Comparison of ENCODE assay signal across 8 cellular contexts in the genomic region with DNA sequence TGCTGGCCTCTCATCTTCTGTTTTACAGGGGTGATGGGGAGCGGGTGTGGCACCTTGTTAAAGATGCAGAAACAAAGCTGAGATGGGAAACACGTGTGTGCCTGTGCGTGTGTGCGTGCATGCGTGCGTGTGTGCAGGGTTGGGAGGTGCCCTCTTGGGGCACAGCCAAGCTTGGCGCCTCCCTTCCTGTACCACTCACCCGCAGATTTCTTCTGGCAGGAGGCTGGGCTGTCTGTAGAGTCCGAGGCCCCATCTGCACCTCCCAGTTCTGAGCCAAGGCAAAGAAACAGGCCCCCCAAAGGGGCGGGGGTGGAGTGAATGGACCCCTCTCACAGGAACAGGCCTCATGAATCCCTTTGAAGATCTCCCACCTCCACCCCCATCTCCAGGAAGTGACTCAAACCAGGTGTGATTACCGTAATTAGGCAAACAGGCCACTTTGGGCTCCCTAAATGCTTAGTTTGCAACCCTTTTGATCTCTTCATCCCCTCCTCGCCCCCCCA. TPM values are rescaled to one million over a fixed set of nuclear protein-coding genes. Genes with fewer than 3 reads are reported as not detected.
A peak's percentile ranks its signal among the peaks of the same experiment; 100 is the strongest.
DNase-seq lines count a peak whose midpoint lies in the region; ATAC-seq and TF ChIP-seq lines count a peak whose summit lies in the region.

No MANE protein-coding gene starts in this region.

- intact Hi-C loops in sciatic nerve (cut with DNase I) = no loop called here

- H3K79me2 ChIP-seq in SK-N-SH (ENCODE audit: insufficient read depth) = no peaks in the 10 kb centered on the region

- TF ChIP-seq EP300 in SK-N-SH (IDR thresholded peaks at IDR 0.05; ENCODE audit: borderline replicate concordance in 1 of 2, low read depth in 1 of 2, low read length in 1 of 2) = no peak

- H3K27me3 ChIP-seq in SK-N-SH (ENCODE audit: insufficient read depth) = no peaks in the 10 kb centered on the region

- H3K36me3 Mint-ChIP-seq in activated naive CD4-positive, alpha-beta T cell treated with anti-CD3 and anti-CD28 coated beads, Interleukin-2, amount 50 U/mL, for 24 hours = no peaks in the 10 kb centered on the region

- CTCF ChIA-PET in SK-N-SH (lab: Yijun Ruan, JAX) = interaction anchor here (0.9 to 3.1 kb wide), 8 partner anchors 10 to 79 kb away, joined by 3 to 13 read pairs (median 4); partner anchors contain the start of gene IGFBP4

- WGBS in SK-N-SH (ENCODE audit: low lambda C conversion rate) = 78% methylated on average over 8 of the region's 12 CpGs

- peak; percentile 59 for DNase-seq in EH (ENCODE audit: low read depth)
- peak; percentile 78 for DNase-seq in T follicular helper cell (ENCODE audit: low read depth)
- DNase-seq in omental fat pad (ENCODE audit: low spot score) = no peak
- no peak for DNase-seq in sciatic nerve (ENCODE audit: low spot score)
- no peak for DNase-seq in SK-N-SH

- no peak overlapping the region for H3K4me3 ChIP-seq in SK-N-SH (ENCODE audit: low read depth in 2 of 2, low read length in 1 of 2)

- TF ChIP-seq RAD21 in SK-N-SH (IDR thresholded peaks at IDR 0.05; ENCODE audit: low read length) = no peak

- H3K9me2 ChIP-seq in SK-N-SH = no peaks in the 10 kb centered on the region

- H3K27ac ChIP-seq in SK-N-SH (ENCODE audit: low read depth in 2 of 2, low read length in 1 of 2) = no peak overlapping the region

- no peaks in the 10 kb centered on the region for H4K20me1 ChIP-seq in SK-N-SH (ENCODE audit: insufficient read depth)

- no peaks in the 10 kb centered on the region for H3K9me3 Mint-ChIP-seq in activated naive CD4-positive, alpha-beta T cell treated with anti-CD3 and anti-CD28 coated beads, Interleukin-2, amount 50 U/mL, for 24 hours

- ATAC-seq in omental fat pad (ENCODE audit: low FRiP score) (peak; percentile 73), HG02981 (IDR thresholded peaks at IDR 0.05; ENCODE audit: unreplicated experiment) (no peak), sciatic nerve (no peak), HG03280 (IDR thresholded peaks at IDR 0.05; ENCODE audit: unreplicated experiment) (no peak)

- H3K4me1 ChIP-seq in SK-N-SH (ENCODE audit: control insufficient read depth in 1 of 2, insufficient read depth in 2 of 2, low read depth in 1 of 2, low read length in 1 of 2) = peaks cover 4 to 16% of the 10 kb centered on the region in 2 experiments; a peak in 2 of 4 replicates

- H3K36me3 ChIP-seq in SK-N-SH (replicated peaks in 1 of 2; ENCODE audit: control insufficient read depth in 1 of 2, insufficient read depth in 2 of 2, low read length in 1 of 2) = no peaks in the 10 kb centered on the region

- no peak for TF ChIP-seq CTCF in omental fat pad (IDR thresholded peaks at IDR 0.05)
- TF ChIP-seq CTCF in SK-N-SH (IDR thresholded peaks at IDR 0.05) = no peak

- peak overlapping the region; percentile 96 for H3K27ac Mint-ChIP-seq in activated naive CD4-positive, alpha-beta T cell treated with anti-CD3 and anti-CD28 coated beads, Interleukin-2, amount 50 U/mL, for 24 hours

- peaks cover 3% of the 10 kb centered on the region for H3F3A ChIP-seq in SK-N-SH (replicated peaks; ENCODE audit: insufficient read depth)

- POLR2A ChIA-PET in SK-N-SH (lab: Yijun Ruan, JAX) = interaction anchor here (0.5 kb wide), 1 partner anchor 264 kb away, joined by 4 read pairs; no protein-coding TSS in a partner anchor

- H3K27me3 Mint-ChIP-seq in activated naive CD4-positive, alpha-beta T cell treated with anti-CD3 and anti-CD28 coated beads, Interleukin-2, amount 50 U/mL, for 24 hours = no peaks in the 10 kb centered on the region

- no peak overlapping the region for H3K9ac ChIP-seq in SK-N-SH

- peak overlapping the region; percentile 74 for H3K4me3 Mint-ChIP-seq in activated naive CD4-positive, alpha-beta T cell treated with anti-CD3 and anti-CD28 coated beads, Interleukin-2, amount 50 U/mL, for 24 hours

- peaks cover 71% of the 10 kb centered on the region for H3K4me1 Mint-ChIP-seq in activated naive CD4-positive, alpha-beta T cell treated with anti-CD3 and anti-CD28 coated beads, Interleukin-2, amount 50 U/mL, for 24 hours

- H3K4me2 ChIP-seq in SK-N-SH = no peak overlapping the region

- H2AFZ ChIP-seq in SK-N-SH (ENCODE audit: low read depth) = no peak overlapping the region

- H3K9me3 ChIP-seq in SK-N-SH = no peaks in the 10 kb centered on the region

TF ChIP-seq in SK-N-SH, 30 proteins besides CTCF, POLR2A, EP300 and RAD21:
- no peak for TF ChIP-seq FOXJ3 (CRISPR knock-in tag; IDR thresholded peaks at IDR 0.05)

RNA-seq across cellular contexts. Expression of gene TNS4, which starts 20.9 kb away (rescaled TPM):
- 1 to 10 TPM in 2 of 4 donors, not detected in 2; 1.8 to 2.1 TPM for total RNA-seq in omental fat pad
- total RNA-seq in sciatic nerve = 0.36 TPM
- not detected in 2 replicates for polyA plus RNA-seq in SK-N-SH (2012; rRNA removed)
- 0.01 TPM in 1 of 2 replicates, not detected in the other for polyA plus RNA-seq in SK-N-SH (2012; cell fraction: cytosol; rRNA removed)
- polyA plus RNA-seq in SK-N-SH (2012; cell fraction: nucleus; rRNA removed) = 0.02 TPM in 1 of 2 replicates, not detected in the other

RNA-seq across cellular contexts. Expression of gene IGFBP4, which starts 37.3 kb away (rescaled TPM):
- total RNA-seq in omental fat pad = 100 to 1,000 TPM; 352 to 633 (median 429) TPM
- total RNA-seq in sciatic nerve = 680 TPM
- 101 and 128 TPM in 2 replicates for polyA plus RNA-seq in SK-N-SH (2012; rRNA removed)
- 92.5 and 132 TPM in 2 replicates for polyA plus RNA-seq in SK-N-SH (2012; cell fraction: cytosol; rRNA removed)
- polyA plus RNA-seq in SK-N-SH (2012; cell fraction: nucleus; rRNA removed) = 60.9 and 69.1 TPM in 2 replicates

Comparison
In these comparisons a context has a peak if more than half of its experiments do, and no peak if none do; other contexts are left out.
1. DNase-seq: peak in EH (single experiment) and T follicular helper cell (single experiment); none in omental fat pad (single experiment), sciatic nerve (single experiment) and SK-N-SH (single experiment).